In the genomic region with DNA sequence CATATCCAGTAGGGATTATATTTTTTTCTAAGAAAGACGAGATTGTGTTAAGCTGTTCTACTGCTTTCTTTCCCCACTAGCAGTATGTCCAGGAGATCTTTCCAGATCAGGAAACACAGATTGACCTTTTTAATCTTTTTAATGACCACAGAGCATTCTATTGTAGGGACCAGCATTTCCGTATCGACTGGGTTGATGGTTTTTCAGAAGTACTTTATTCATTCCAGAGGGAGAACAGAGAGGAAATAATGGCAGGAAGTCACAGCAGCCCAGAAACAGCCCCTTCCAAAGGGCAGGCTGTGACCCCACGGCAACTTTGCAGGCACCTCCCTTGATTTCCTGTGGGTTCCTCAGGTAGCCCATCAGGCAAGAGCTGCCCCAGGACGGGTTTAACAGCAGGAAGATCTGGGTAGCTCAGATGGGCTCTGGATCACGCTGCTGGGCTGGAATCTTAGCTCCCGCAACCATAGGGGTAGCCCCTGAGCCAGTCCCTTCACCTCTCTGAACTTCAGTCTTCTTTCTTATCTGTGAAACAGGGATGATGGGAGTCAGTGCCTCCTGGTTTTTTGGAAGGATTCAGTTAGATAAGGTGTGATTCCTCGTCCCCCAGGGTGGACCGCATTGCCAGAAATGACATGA, we compare ENCODE assay signal across 21 cellular contexts. TPM values are rescaled to one million over a fixed set of nuclear protein-coding genes. Genes with fewer than 3 reads are reported as not detected.
DNase-seq lines count a peak whose midpoint lies in the region; ATAC-seq and TF ChIP-seq lines count a peak whose summit lies in the region.
"Had no signal": no experiment of that assay in that cellular context is flagged by ENCODE, and none has a peak within 500 bp of the region (broad histone marks: within the 10 kb centered on the region; RNA-seq: fewer than 3 reads in every experiment).

No MANE protein-coding gene starts in this region.

- no peak for TF ChIP-seq CTCF in Calu3 (IDR thresholded peaks at IDR 0.05; ENCODE audit: unreplicated experiment)

- intact Hi-C loops in Calu3 (cut with micrococcal nuclease; ENCODE audit: unreplicated experiment): no loop called here
- intact Hi-C loops in activated T-helper 2 cell treated with anti-CD3 and anti-CD28 coated beads, Interferon-gamma antibody, Interleukin-2, Interleukin-4, amounts not matched to agents 10 μg/mL and 5 μg/mL and 100 μg/mL, durations not matched to agents 14 hours and 24 hours and 36 hours (cut with micrococcal nuclease): no loop called here
- intact Hi-C loops in naive thymus-derived CD4-positive, alpha-beta T cell (cut with micrococcal nuclease): no loop called here

- peaks cover 0 to 16% (median 0%) of the 10 kb centered on the region in 3 experiments for H3K36me3 ChIP-seq in naive thymus-derived CD4-positive, alpha-beta T cell (ENCODE audit: control insufficient read depth in 2 of 3, insufficient read depth in 3 of 3, low read length in 3 of 3)
- H3K36me3 ChIP-seq: prostate gland, WERI-Rb-1 had no signal

- no peaks in the 10 kb centered on the region for H3K27me3 ChIP-seq in naive thymus-derived CD4-positive, alpha-beta T cell (ENCODE audit: control insufficient read depth in 2 of 2, insufficient read depth in 2 of 2, low read length in 2 of 2)

- H3K27me3 Mint-ChIP-seq in T-helper 2 cell treated with Interferon-gamma antibody and Interleukin-4, amounts not matched to agents 5 μg/mL and 100 μg/mL, for 36 hours (ENCODE audit: low read depth): no peaks in the 10 kb centered on the region
- no peaks in the 10 kb centered on the region for H3K27me3 Mint-ChIP-seq in Calu3 (ENCODE audit: unreplicated experiment)
- no peaks in the 10 kb centered on the region for H3K27me3 Mint-ChIP-seq in activated T-helper 2 cell treated with anti-CD3 and anti-CD28 coated beads, Interferon-gamma antibody, Interleukin-2, Interleukin-4, amounts not matched to agents 10 μg/mL and 5 μg/mL and 100 μg/mL, durations not matched to agents 14 hours and 24 hours and 36 hours (ENCODE audit: low read depth)
- H3K27me3 Mint-ChIP-seq in naive thymus-derived CD4-positive, alpha-beta T cell: no peaks in the 10 kb centered on the region

- no peaks in the 10 kb centered on the region for H3K9me3 ChIP-seq in naive thymus-derived CD4-positive, alpha-beta T cell (ENCODE audit: control insufficient read depth in 2 of 3, low read length in 3 of 3)
- H3K9me3 ChIP-seq: prostate gland had no signal

- no peak for DNase-seq in T-helper 2 cell treated with Interferon-gamma antibody and Interleukin-4, amounts not matched to agents 5 μg/mL and 100 μg/mL, for 36 hours (ENCODE audit: low spot score)
- DNase-seq in T-helper 2 cell: no peak
- no peak for DNase-seq in Calu3
- no peak for DNase-seq in activated T-helper 2 cell treated with anti-CD3 and anti-CD28 coated beads, Interferon-gamma antibody, Interleukin-2, Interleukin-4, amounts not matched to agents 10 μg/mL and 5 μg/mL and 100 μg/mL, durations not matched to agents 14 hours and 24 hours and 36 hours (ENCODE audit: low spot score)
- DNase-seq in naive thymus-derived CD4-positive, alpha-beta T cell: no peak
- no peak for DNase-seq in hippocampal formation (lab: John Stamatoyannopoulos, UW)
- DNase-seq in GDM1 (lab: John Stamatoyannopoulos, UW): no peak
- no peak for DNase-seq in 8988T
- DNase-seq: activated gamma-delta T cell; aorta; hypothalamus; KG1; kidney glomerular epithelial cell; NCI-H1105; NCI-H69; stimulated activated CD4-positive, alpha-beta T cell treated with anti-CD3 and anti-CD28 coated beads, Interleukin-12 subunit alpha, Interleukin-12 subunit beta, amount 100 ng/mL, for 4 hours; stimulated activated naive CD4-positive, alpha-beta T cell; WERI-Rb-1 had no signal

- H3K4me1 Mint-ChIP-seq in T-helper 2 cell treated with Interferon-gamma antibody and Interleukin-4, amounts not matched to agents 5 μg/mL and 100 μg/mL, for 36 hours (ENCODE audit: low read depth): peaks cover 16% of the 10 kb centered on the region
- H3K4me1 Mint-ChIP-seq in Calu3 (ENCODE audit: low read depth, unreplicated experiment): peaks cover 47% of the 10 kb centered on the region
- peaks cover 10% of the 10 kb centered on the region for H3K4me1 Mint-ChIP-seq in activated T-helper 2 cell treated with anti-CD3 and anti-CD28 coated beads, Interferon-gamma antibody, Interleukin-2, Interleukin-4, amounts not matched to agents 10 μg/mL and 5 μg/mL and 100 μg/mL, durations not matched to agents 14 hours and 24 hours and 36 hours (ENCODE audit: low read depth)
- H3K4me1 Mint-ChIP-seq in naive thymus-derived CD4-positive, alpha-beta T cell: peaks cover 0 to 18% (median 5%) of the 10 kb centered on the region in 7 donors

- H3K27ac Mint-ChIP-seq in T-helper 2 cell treated with Interferon-gamma antibody and Interleukin-4, amounts not matched to agents 5 μg/mL and 100 μg/mL, for 36 hours: peak overlapping the region; percentile 50
- peak overlapping the region; percentile 97 for H3K27ac Mint-ChIP-seq in Calu3 (ENCODE audit: unreplicated experiment)
- H3K27ac Mint-ChIP-seq in activated T-helper 2 cell treated with anti-CD3 and anti-CD28 coated beads, Interferon-gamma antibody, Interleukin-2, Interleukin-4, amounts not matched to agents 10 μg/mL and 5 μg/mL and 100 μg/mL, durations not matched to agents 14 hours and 24 hours and 36 hours: peak overlapping the region; percentile 22
- peak overlapping the region in 5 of 9 donors; percentile 19 to 65 (median 50) for H3K27ac Mint-ChIP-seq in naive thymus-derived CD4-positive, alpha-beta T cell

- peaks cover 0 to 11% of the 10 kb centered on the region in 2 donors for H3K4me1 ChIP-seq in naive thymus-derived CD4-positive, alpha-beta T cell (ENCODE audit: control insufficient read depth in 2 of 2, insufficient read depth in 2 of 2, low read length in 2 of 2)

- peaks cover 8% of the 10 kb centered on the region for H3K36me3 Mint-ChIP-seq in T-helper 2 cell treated with Interferon-gamma antibody and Interleukin-4, amounts not matched to agents 5 μg/mL and 100 μg/mL, for 36 hours (ENCODE audit: low read depth)
- H3K36me3 Mint-ChIP-seq in Calu3 (ENCODE audit: insufficient read depth, unreplicated experiment): peaks cover 40% of the 10 kb centered on the region
- H3K36me3 Mint-ChIP-seq in activated T-helper 2 cell treated with anti-CD3 and anti-CD28 coated beads, Interferon-gamma antibody, Interleukin-2, Interleukin-4, amounts not matched to agents 10 μg/mL and 5 μg/mL and 100 μg/mL, durations not matched to agents 14 hours and 24 hours and 36 hours (ENCODE audit: low read depth): peaks cover under 1% of the 10 kb centered on the region
- H3K36me3 Mint-ChIP-seq in naive thymus-derived CD4-positive, alpha-beta T cell: peaks cover 1 to 23% (median 5%) of the 10 kb centered on the region in 5 donors

- no peaks in the 10 kb centered on the region for H3K9me3 Mint-ChIP-seq in T-helper 2 cell treated with Interferon-gamma antibody and Interleukin-4, amounts not matched to agents 5 μg/mL and 100 μg/mL, for 36 hours
- H3K9me3 Mint-ChIP-seq in Calu3 (ENCODE audit: low read depth, unreplicated experiment): no peaks in the 10 kb centered on the region
- no peaks in the 10 kb centered on the region for H3K9me3 Mint-ChIP-seq in activated T-helper 2 cell treated with anti-CD3 and anti-CD28 coated beads, Interferon-gamma antibody, Interleukin-2, Interleukin-4, amounts not matched to agents 10 μg/mL and 5 μg/mL and 100 μg/mL, durations not matched to agents 14 hours and 24 hours and 36 hours
- H3K9me3 Mint-ChIP-seq in naive thymus-derived CD4-positive, alpha-beta T cell: peaks cover 0 to 1% (median 0%) of the 10 kb centered on the region in 11 donors
- H3K9me3 Mint-ChIP-seq: CD14-positive monocyte had no signal

- no peak overlapping the region for H3K4me3 ChIP-seq in naive thymus-derived CD4-positive, alpha-beta T cell (ENCODE audit: low read length)
- H3K4me3 ChIP-seq: prostate gland had no signal

- CTCF ChIA-PET in Calu3 (lab: Charles Lee): interaction anchor here (1.4 kb wide), 1 partner anchor 8 kb away, joined by 5 read pairs; no protein-coding TSS in a partner anchor
- CTCF ChIA-PET in naive thymus-derived CD4-positive, alpha-beta T cell (lab: Charles Lee): interaction anchor here (1.6 kb wide), 1 partner anchor 127 kb away, joined by 3 read pairs; no protein-coding TSS in a partner anchor

- no peak for ATAC-seq in naive thymus-derived CD4-positive, alpha-beta T cell
- ATAC-seq: SK-N-SH treated with all-trans-retinoic acid at 6 μM for 48 hours had no signal

- BruUV-seq in Calu3 (replicated peaks; lab: Mats Ljungman, UMichigan): no TSS peak

- H3K27ac ChIP-seq in naive thymus-derived CD4-positive, alpha-beta T cell (ENCODE audit: low read depth, low read length): no peak overlapping the region
- H3K27ac ChIP-seq: prostate gland, WERI-Rb-1 had no signal

- POLR2A ChIA-PET in naive thymus-derived CD4-positive, alpha-beta T cell (lab: Charles Lee): no interaction called here

- H3K4me3 Mint-ChIP-seq in T-helper 2 cell treated with Interferon-gamma antibody and Interleukin-4, amounts not matched to agents 5 μg/mL and 100 μg/mL, for 36 hours: no peak overlapping the region
- no peak overlapping the region for H3K4me3 Mint-ChIP-seq in Calu3 (ENCODE audit: low read depth, unreplicated experiment)
- H3K4me3 Mint-ChIP-seq in activated T-helper 2 cell treated with anti-CD3 and anti-CD28 coated beads, Interferon-gamma antibody, Interleukin-2, Interleukin-4, amounts not matched to agents 10 μg/mL and 5 μg/mL and 100 μg/mL, durations not matched to agents 14 hours and 24 hours and 36 hours (ENCODE audit: low read depth): no peak overlapping the region
- peak overlapping the region in 1 of 10 donors; percentile 1 for H3K4me3 Mint-ChIP-seq in naive thymus-derived CD4-positive, alpha-beta T cell

RNA-seq across cellular contexts. Expression of a gene that starts 23.8 kb away (rescaled TPM):
- total RNA-seq in Calu3 (2022): 234 and 245 TPM in 2 replicates
- total RNA-seq in activated T-helper 2 cell treated with anti-CD3 and anti-CD28 coated beads, Interferon-gamma antibody, Interleukin-2, Interleukin-4, amounts not matched to agents 10 μg/mL and 5 μg/mL and 100 μg/mL, durations not matched to agents 14 hours and 24 hours and 36 hours: 113 and 116 TPM in 2 replicates
- 10 to 100 TPM; 47.5 to 80.8 (median 54.4) TPM for total RNA-seq in naive thymus-derived CD4-positive, alpha-beta T cell
- polyA plus RNA-seq in naive thymus-derived CD4-positive, alpha-beta T cell: 1 to 10 TPM; 4.9 to 5.2 TPM

RNA-seq across cellular contexts. Expression of a gene that starts 55.6 kb away (rescaled TPM):
- total RNA-seq in Calu3 (2022): 10.2 and 12.9 TPM in 2 replicates
- 6.8 and 7.0 TPM in 2 replicates for total RNA-seq in activated T-helper 2 cell treated with anti-CD3 and anti-CD28 coated beads, Interferon-gamma antibody, Interleukin-2, Interleukin-4, amounts not matched to agents 10 μg/mL and 5 μg/mL and 100 μg/mL, durations not matched to agents 14 hours and 24 hours and 36 hours
- 1 to 10 TPM; 3.5 to 6.1 (median 5.5) TPM for total RNA-seq in naive thymus-derived CD4-positive, alpha-beta T cell
- 1 to 10 TPM; 1.5 to 3.4 TPM for polyA plus RNA-seq in naive thymus-derived CD4-positive, alpha-beta T cell

Comparison
In these comparisons a context has a peak if more than half of its experiments do, and no peak if none do; other contexts are left out.
1. H3K27ac Mint-ChIP-seq: peak in every context shown above with its lines; median percentile 97 in Calu3; 50 in T-helper 2 cell treated with Interferon-gamma antibody and Interleukin-4, amounts not matched to agents 5 μg/mL and 100 μg/mL, for 36 hours; 50 in naive thymus-derived CD4-positive, alpha-beta T cell; 22 in activated T-helper 2 cell treated with anti-CD3 and anti-CD28 coated beads, Interferon-gamma antibody, Interleukin-2, Interleukin-4, amounts not matched to agents 10 μg/mL and 5 μg/mL and 100 μg/mL, durations not matched to agents 14 hours and 24 hours and 36 hours.